ENCODE assay signal across 8 cellular contexts in genomic region chr12:7995266-7995963, GRCh38. TPM values are rescaled to one million over a fixed set of nuclear protein-coding genes. Genes with fewer than 3 reads are reported as not detected.
DNase-seq lines count a peak whose midpoint lies in the region; FAIRE-seq and TF ChIP-seq lines count a peak whose summit lies in the region.

No MANE protein-coding gene starts in this region.

- no peaks in the 10 kb centered on the region for H4K20me1 ChIP-seq in GM23248 (ENCODE audit: insufficient read depth)
- no peaks in the 10 kb centered on the region for H4K20me1 ChIP-seq in osteoblast (ENCODE audit: insufficient read depth, low read length)

- no peak overlapping the region for H3K27ac Mint-ChIP-seq in activated T-helper 1 cell treated with anti-CD3 and anti-CD28 coated beads, Interleukin-12 subunit alpha, Interleukin-12 subunit beta, Interleukin-2, Interleukin-4 antibody, amounts not matched to agents 30 ng/mL and 10 ng/mL and 1 ng/mL, durations not matched to agents 14 hours and 24 hours and 36 hours

- H3K9me3 Mint-ChIP-seq in activated T-helper 1 cell treated with anti-CD3 and anti-CD28 coated beads, Interleukin-12 subunit alpha, Interleukin-12 subunit beta, Interleukin-2, Interleukin-4 antibody, amounts not matched to agents 30 ng/mL and 10 ng/mL and 1 ng/mL, durations not matched to agents 14 hours and 24 hours and 36 hours, result peaks cover 9% of the 10 kb centered on the region

- FAIRE-seq in RCC 7860 (lab: Jason Lieb, UNC), result peak; percentile 40

- H3K79me2 ChIP-seq in GM23248 (ENCODE audit: insufficient read depth) (no peaks in the 10 kb centered on the region), osteoblast (ENCODE audit: insufficient read depth, low read length) (no peaks in the 10 kb centered on the region)

- H2AFZ ChIP-seq in GM23248, result 0 out of 2 replicates have a peak overlapping the region, but pooled peaks have one; percentile 45
- H2AFZ ChIP-seq in osteoblast (ENCODE audit: low read length), result peak overlapping the region; percentile 44

- peak overlapping the region; percentile 50 for H3K4me3 ChIP-seq in GM23248
- no peak overlapping the region for H3K4me3 ChIP-seq in fibroblast of villous mesenchyme (ENCODE audit: low read depth, low read length)
- peak overlapping the region; percentile 48 for H3K4me3 ChIP-seq in osteoblast (ENCODE audit: insufficient read depth, low read length)
- H3K4me3 ChIP-seq in testis, result no peak overlapping the region

- no peaks in the 10 kb centered on the region for H3K9me2 ChIP-seq in GM23248 (ENCODE audit: insufficient read depth)

- DNase-seq in ELR (ENCODE audit: low read depth), result peak; percentile 90
- DNase-seq in GM23248, result peak; percentile 98
- DNase-seq in KBM-7, result peak; percentile 98
- DNase-seq in RCC 7860 (ENCODE audit: low spot score), result peak; percentile 72
- DNase-seq in activated T-helper 1 cell treated with anti-CD3 and anti-CD28 coated beads, Interleukin-12 subunit alpha, Interleukin-12 subunit beta, Interleukin-2, Interleukin-4 antibody, amounts not matched to agents 30 ng/mL and 10 ng/mL and 1 ng/mL, durations not matched to agents 14 hours and 24 hours and 36 hours (ENCODE audit: low spot score), result peak; percentile 74
- DNase-seq in fibroblast of villous mesenchyme (ENCODE audit: low read depth), result peak; percentile 90
- peak; percentile 80 for DNase-seq in osteoblast (ENCODE audit: insufficient read length, low spot score, missing footprints)
- DNase-seq in testis, result peak; percentile 89

- H3K36me3 ChIP-seq in GM23248 (ENCODE audit: low read depth) (no peaks in the 10 kb centered on the region), osteoblast (ENCODE audit: insufficient read depth, low read length) (no peaks in the 10 kb centered on the region), testis (ENCODE audit: low read depth, missing control alignments) (no peaks in the 10 kb centered on the region)

- peak overlapping the region; percentile 70 for H3K4me2 ChIP-seq in GM23248 (ENCODE audit: unreplicated experiment)
- H3K4me2 ChIP-seq in osteoblast (ENCODE audit: insufficient read depth, low read length), result peak overlapping the region; percentile 80

- H3K4me1 ChIP-seq in GM23248 (ENCODE audit: insufficient read depth) (peaks cover 21% of the 10 kb centered on the region), osteoblast (ENCODE audit: insufficient read depth, low read length) (peaks cover 20% of the 10 kb centered on the region), testis (no peaks in the 10 kb centered on the region)

- peak overlapping the region; percentile 93 for H3K27ac ChIP-seq in GM23248
- H3K27ac ChIP-seq in osteoblast (ENCODE audit: low read depth, low read length), result peak overlapping the region; percentile 92
- no peak overlapping the region for H3K27ac ChIP-seq in testis

- peaks cover 2% of the 10 kb centered on the region for H3K36me3 Mint-ChIP-seq in activated T-helper 1 cell treated with anti-CD3 and anti-CD28 coated beads, Interleukin-12 subunit alpha, Interleukin-12 subunit beta, Interleukin-2, Interleukin-4 antibody, amounts not matched to agents 30 ng/mL and 10 ng/mL and 1 ng/mL, durations not matched to agents 14 hours and 24 hours and 36 hours (ENCODE audit: low read depth)

- WGBS in GM23248 (ENCODE audit: low coverage in 1 of 2, low lambda C conversion rate in 2 of 2, missing lambda C conversion rate in 2 of 2), 2 experiments, result 10 to 15% methylated on average over 9 of the region's 9 CpGs
- WGBS in testis, 2 donors, result 45 to 53% methylated on average over 9 of the region's 9 CpGs

- H3K27me3 Mint-ChIP-seq in activated T-helper 1 cell treated with anti-CD3 and anti-CD28 coated beads, Interleukin-12 subunit alpha, Interleukin-12 subunit beta, Interleukin-2, Interleukin-4 antibody, amounts not matched to agents 30 ng/mL and 10 ng/mL and 1 ng/mL, durations not matched to agents 14 hours and 24 hours and 36 hours (ENCODE audit: insufficient read depth), result no peaks in the 10 kb centered on the region

- H3F3A ChIP-seq in GM23248 (ENCODE audit: insufficient read depth), result peaks cover 23% of the 10 kb centered on the region

- intact Hi-C loops in activated T-helper 1 cell treated with anti-CD3 and anti-CD28 coated beads, Interleukin-12 subunit alpha, Interleukin-12 subunit beta, Interleukin-2, Interleukin-4 antibody, amounts not matched to agents 30 ng/mL and 10 ng/mL and 1 ng/mL, durations not matched to agents 14 hours and 24 hours and 36 hours (cut with micrococcal nuclease), result loop anchor here (1.0 to 10.0 kb wide), 6 partner anchors 24 to 351 kb away; no protein-coding TSS in a partner anchor
- intact Hi-C loops in testis (cut with DNase I; ENCODE audit: low total_unique reads), result loop anchor here (10.0 kb wide), 2 partner anchors 61 to 141 kb away; partner anchors contain the start of gene SLC2A3

- H3K4me1 Mint-ChIP-seq in activated T-helper 1 cell treated with anti-CD3 and anti-CD28 coated beads, Interleukin-12 subunit alpha, Interleukin-12 subunit beta, Interleukin-2, Interleukin-4 antibody, amounts not matched to agents 30 ng/mL and 10 ng/mL and 1 ng/mL, durations not matched to agents 14 hours and 24 hours and 36 hours (ENCODE audit: low read depth), result peaks cover 21% of the 10 kb centered on the region

- peak; percentile 79 for TF ChIP-seq CTCF in fibroblast of villous mesenchyme (IDR thresholded peaks at IDR 0.05; ENCODE audit: insufficient read depth, low read depth, low read length)
- peak; percentile 88 for TF ChIP-seq CTCF in osteoblast (IDR thresholded peaks at IDR 0.05; ENCODE audit: extremely low read depth, low read depth, low read length)
- peak; percentile 85 to 90 (median 86) for TF ChIP-seq CTCF in testis (IDR thresholded peaks at IDR 0.05)

- in situ Hi-C loops in GM23248 (cut with MboI), result loop anchor here (10.0 kb wide), 1 partner anchor 141 kb away; no protein-coding TSS in a partner anchor
- in situ Hi-C loops in KBM-7 (cut with MboI; ENCODE audit: low pct_unique_long_range_greater_than_20kb, low sequenced_read_pairs), result no loop called here

- peak overlapping the region; percentile 72 for H3K9ac ChIP-seq in GM23248

- H3K27me3 ChIP-seq in GM23248 (replicated peaks; ENCODE audit: insufficient read depth) (no peaks in the 10 kb centered on the region), osteoblast (ENCODE audit: insufficient read depth, low read length) (no peaks in the 10 kb centered on the region), testis (no peaks in the 10 kb centered on the region)

- H3K9me3 ChIP-seq in GM23248 (ENCODE audit: low read depth) (no peaks in the 10 kb centered on the region), osteoblast (ENCODE audit: low read depth, low read length) (no peaks in the 10 kb centered on the region), testis (no peaks in the 10 kb centered on the region)

- H3K4me3 Mint-ChIP-seq in activated T-helper 1 cell treated with anti-CD3 and anti-CD28 coated beads, Interleukin-12 subunit alpha, Interleukin-12 subunit beta, Interleukin-2, Interleukin-4 antibody, amounts not matched to agents 30 ng/mL and 10 ng/mL and 1 ng/mL, durations not matched to agents 14 hours and 24 hours and 36 hours, result no peak overlapping the region

- TF ChIP-seq POLR2A in testis (IDR thresholded peaks at IDR 0.05), result no peak

RNA-seq across cellular contexts. Expression of gene FOXJ2, which starts 37.1 kb away (rescaled TPM):
- 8.2 and 11.0 TPM in 2 replicates for total RNA-seq in GM23248 (2014; rRNA removed; shearing (Covaris generic))
- polyA plus RNA-seq in GM23248 (2016; fragmentation: Nextera tagmentation; extraction: Ambion mirVana), result 10.5 and 11.6 TPM in 2 replicates
- 19.9 and 20.7 TPM in 2 replicates for total RNA-seq in activated T-helper 1 cell treated with anti-CD3 and anti-CD28 coated beads, Interleukin-12 subunit alpha, Interleukin-12 subunit beta, Interleukin-2, Interleukin-4 antibody, amounts not matched to agents 30 ng/mL and 10 ng/mL and 1 ng/mL, durations not matched to agents 14 hours and 24 hours and 36 hours
- total RNA-seq in fibroblast of villous mesenchyme, result 8.2 and 8.4 TPM in 2 replicates
- total RNA-seq in osteoblast, result 10.5 and 11.2 TPM in 2 replicates
- total RNA-seq in testis, result 10 to 100 TPM; 25.3 to 29.1 TPM
- polyA plus RNA-seq in testis (ENCODE audit: insufficient read depth, low read depth, low replicate concordance), result 13.5 TPM

RNA-seq across cellular contexts. Expression of gene SLC2A3, which starts 59.4 kb away (rescaled TPM):
- total RNA-seq in GM23248 (2014; rRNA removed; shearing (Covaris generic)), result 72.5 and 73.7 TPM in 2 replicates
- polyA plus RNA-seq in GM23248 (2016; fragmentation: Nextera tagmentation; extraction: Ambion mirVana) (71.5 and 71.8 TPM in 2 replicates), testis (ENCODE audit: insufficient read depth, low read depth, low replicate concordance) (22.3 TPM)
- 226 and 234 TPM in 2 replicates for total RNA-seq in activated T-helper 1 cell treated with anti-CD3 and anti-CD28 coated beads, Interleukin-12 subunit alpha, Interleukin-12 subunit beta, Interleukin-2, Interleukin-4 antibody, amounts not matched to agents 30 ng/mL and 10 ng/mL and 1 ng/mL, durations not matched to agents 14 hours and 24 hours and 36 hours
- total RNA-seq in fibroblast of villous mesenchyme (65.4 and 91.5 TPM in 2 replicates), osteoblast (117 and 143 TPM in 2 replicates), testis (10 to 100 TPM; 11.0 to 25.7 TPM)

Comparison
In these comparisons a context has a peak if more than half of its experiments do, and no peak if none do; other contexts are left out.
1. H3K27ac ChIP-seq: peak in GM23248 (single experiment) and osteoblast (single experiment); none in testis (0 of 2).
2. H3K4me3 ChIP-seq: peak in GM23248 (single experiment) and osteoblast (single experiment); none in fibroblast of villous mesenchyme (single experiment) and testis (0 of 2).
3. Peak in every context shown above with its lines, with median percentiles within 50 percentile points of each other: DNase-seq and CTCF ChIP-seq.